Comparison of ENCODE assay signal across 35 cellular contexts in the genomic region with DNA sequence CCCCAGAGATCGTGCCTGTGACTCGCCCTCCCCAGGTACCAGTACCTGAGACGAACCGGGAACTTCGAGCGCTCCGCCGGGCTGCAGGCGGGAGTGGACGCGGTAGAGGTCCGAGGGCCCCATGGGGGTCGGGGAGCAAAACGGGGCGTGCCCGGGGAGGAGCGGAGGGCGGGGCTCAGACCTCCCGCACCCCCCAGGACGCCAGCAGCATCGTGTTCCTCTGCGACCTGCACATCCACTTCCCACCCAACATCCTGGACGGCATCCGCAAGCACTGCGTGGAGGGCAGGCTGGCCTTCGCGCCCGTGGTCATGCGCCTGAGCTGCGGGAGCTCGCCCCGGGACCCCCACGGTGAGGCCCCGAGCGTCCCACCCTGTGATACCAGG. TPM values are rescaled to one million over a fixed set of nuclear protein-coding genes. Genes with fewer than 3 reads are reported as not detected.
"Had no signal": no experiment of that assay in that cellular context is flagged by ENCODE, and none has a peak within 500 bp of the region (broad histone marks: within the 10 kb centered on the region; RNA-seq: fewer than 3 reads in every experiment).

No MANE protein-coding gene starts in this region.

- H3K9me3 ChIP-seq: ascending aorta, breast epithelium, colonic mucosa, esophagus squamous epithelium, gastroesophageal sphincter had no signal

- H3K27ac Mint-ChIP-seq: activated B cell treated with CpG ODN at 0.5 μM for 24 hours; activated CD8-positive, alpha-beta memory T cell treated with anti-CD3 and anti-CD28 coated beads, Interleukin-2, amount 10 ng/mL, durations not matched to agents 7 days and 5 days; activated CD8-positive, alpha-beta T cell treated with anti-CD3 and anti-CD28 coated beads, Interleukin-2, amount 10 ng/mL, durations not matched to agents 7 days and 5 days; activated naive CD4-positive, alpha-beta T cell treated with anti-CD3 and anti-CD28 coated beads for 36 hours; activated naive CD4-positive, alpha-beta T cell treated with anti-CD3 and anti-CD28 coated beads, Interleukin-2, amount 50 U/mL, for 24 hours; activated naive CD8-positive, alpha-beta T cell treated with anti-CD3 and anti-CD28 coated beads for 36 hours; activated T-helper 1 cell treated with anti-CD3 and anti-CD28 coated beads, Interleukin-12 subunit alpha, Interleukin-12 subunit beta, Interleukin-2, Interleukin-4 antibody, amounts not matched to agents 30 ng/mL and 10 ng/mL and 1 ng/mL, durations not matched to agents 14 hours and 24 hours and 36 hours; activated T-helper 2 cell treated with anti-CD3 and anti-CD28 coated beads, Interferon-gamma antibody, Interleukin-2, Interleukin-4, amounts not matched to agents 10 μg/mL and 5 μg/mL and 100 μg/mL, durations not matched to agents 14 hours and 24 hours and 36 hours; brain; T-helper 17 cell; T-helper 2 cell treated with Interferon-gamma antibody and Interleukin-4, amounts not matched to agents 5 μg/mL and 100 μg/mL, for 36 hours had no signal

- H3K4me3 ChIP-seq: ascending aorta, breast epithelium, cardiac muscle cell, colonic mucosa, esophagus squamous epithelium, gastroesophageal sphincter had no signal

- FAIRE-seq: endometrium, endothelial cell of umbilical vein had no signal

- ATAC-seq: activated CD4-positive, CD25-positive, alpha-beta regulatory T cell treated with anti-CD3 and anti-CD28 coated beads, Interleukin-2, amount 50 U/mL, for 24 hours; activated CD8-positive, alpha-beta memory T cell treated with anti-CD3 and anti-CD28 coated beads, Interleukin-2, amount 10 ng/mL, durations not matched to agents 7 days and 5 days; activated CD8-positive, alpha-beta T cell treated with anti-CD3 and anti-CD28 coated beads, Interleukin-2, amount 10 ng/mL, durations not matched to agents 7 days and 5 days; gastroesophageal sphincter; T-helper 17 cell had no signal

- H3K4me3 Mint-ChIP-seq: activated B cell treated with CpG ODN at 0.5 μM for 24 hours; activated CD8-positive, alpha-beta memory T cell treated with anti-CD3 and anti-CD28 coated beads, Interleukin-2, amount 10 ng/mL, durations not matched to agents 7 days and 5 days; activated CD8-positive, alpha-beta T cell treated with anti-CD3 and anti-CD28 coated beads, Interleukin-2, amount 10 ng/mL, durations not matched to agents 7 days and 5 days; activated naive CD4-positive, alpha-beta T cell treated with anti-CD3 and anti-CD28 coated beads for 36 hours; activated naive CD4-positive, alpha-beta T cell treated with anti-CD3 and anti-CD28 coated beads, Interleukin-2, amount 50 U/mL, for 24 hours; activated naive CD8-positive, alpha-beta T cell treated with anti-CD3 and anti-CD28 coated beads for 36 hours; activated T-helper 1 cell treated with anti-CD3 and anti-CD28 coated beads, Interleukin-12 subunit alpha, Interleukin-12 subunit beta, Interleukin-2, Interleukin-4 antibody, amounts not matched to agents 30 ng/mL and 10 ng/mL and 1 ng/mL, durations not matched to agents 14 hours and 24 hours and 36 hours; brain; T-helper 17 cell; T-helper 2 cell treated with Interferon-gamma antibody and Interleukin-4, amounts not matched to agents 5 μg/mL and 100 μg/mL, for 36 hours had no signal

- H3K27me3 Mint-ChIP-seq: activated naive CD8-positive, alpha-beta T cell treated with anti-CD3 and anti-CD28 coated beads for 36 hours; brain had no signal

- H3K36me3 Mint-ChIP-seq: activated CD8-positive, alpha-beta memory T cell treated with anti-CD3 and anti-CD28 coated beads, Interleukin-2, amount 10 ng/mL, durations not matched to agents 7 days and 5 days; activated naive CD4-positive, alpha-beta T cell treated with anti-CD3 and anti-CD28 coated beads, Interleukin-2, amount 50 U/mL, for 24 hours; activated naive CD8-positive, alpha-beta T cell treated with anti-CD3 and anti-CD28 coated beads for 36 hours had no signal

- DNase-seq: activated B cell treated with CpG ODN at 0.5 μM for 24 hours; activated CD4-positive, alpha-beta T cell treated with anti-CD3 and anti-CD28 coated beads for 48 hours; activated CD4-positive, alpha-beta T cell treated with anti-CD3 and anti-CD28 coated beads, Interleukin-2, amount 50 U/mL, for 1 hour; activated CD4-positive, alpha-beta T cell treated with anti-CD3 and anti-CD28 coated beads, Interleukin-2, amount 50 U/mL, for 48 hours; activated CD8-positive, alpha-beta memory T cell treated with anti-CD3 and anti-CD28 coated beads, Interleukin-2, amount 10 ng/mL, durations not matched to agents 7 days and 5 days; activated CD8-positive, alpha-beta memory T cell treated with anti-CD3 and anti-CD28 coated beads, Interleukin-2, amount 50 U/mL, for 4 hours; activated CD8-positive, alpha-beta T cell treated with anti-CD3 and anti-CD28 coated beads, Interleukin-2, amount 10 ng/mL, durations not matched to agents 7 days and 5 days; activated effector memory CD4-positive, alpha-beta T cell treated with anti-CD3 and anti-CD28 coated beads, Interleukin-2, amount 50 U/mL, for 16 hours; activated naive CD4-positive, alpha-beta T cell treated with anti-CD3 and anti-CD28 coated beads for 36 hours; activated naive CD8-positive, alpha-beta T cell treated with anti-CD3 and anti-CD28 coated beads for 36 hours; activated T-cell treated with anti-CD3 and anti-CD28 coated beads, Interleukin-2, amount 50 U/mL, for 1 hour; activated T-cell treated with anti-CD3 and anti-CD28 coated beads, Interleukin-2, amount 50 U/mL, for 48 hours; central memory CD4-positive, alpha-beta T cell; cerebellar nuclear complex; colonic mucosa; effector CD8-positive, alpha-beta T cell; esophagus squamous epithelium; foreskin melanocyte; T-helper 1 cell; T-helper 17 cell; T1000; WERI-Rb-1 had no signal

- H3K36me3 ChIP-seq: ascending aorta, breast epithelium, cardiac muscle cell, colonic mucosa had no signal

- H3K4me1 Mint-ChIP-seq: activated B cell treated with CpG ODN at 0.5 μM for 24 hours, brain had no signal

- H3K27me3 ChIP-seq: ascending aorta, breast epithelium, cardiac muscle cell, colonic mucosa had no signal

- H3K27ac ChIP-seq: ascending aorta, breast epithelium, cardiac muscle cell, colonic mucosa, epithelial cell of prostate, esophagus squamous epithelium, gastroesophageal sphincter, WERI-Rb-1 had no signal

- H3K4me1 ChIP-seq: ascending aorta, breast epithelium, colonic mucosa, esophagus squamous epithelium, gastroesophageal sphincter had no signal

- H3K9me3 Mint-ChIP-seq: activated B cell treated with CpG ODN at 0.5 μM for 24 hours; activated naive CD4-positive, alpha-beta T cell treated with anti-CD3 and anti-CD28 coated beads for 36 hours; activated naive CD4-positive, alpha-beta T cell treated with anti-CD3 and anti-CD28 coated beads, Interleukin-2, amount 50 U/mL, for 24 hours; activated naive CD8-positive, alpha-beta T cell treated with anti-CD3 and anti-CD28 coated beads for 36 hours; activated T-helper 1 cell treated with anti-CD3 and anti-CD28 coated beads, Interleukin-12 subunit alpha, Interleukin-12 subunit beta, Interleukin-2, Interleukin-4 antibody, amounts not matched to agents 30 ng/mL and 10 ng/mL and 1 ng/mL, durations not matched to agents 14 hours and 24 hours and 36 hours; activated T-helper 2 cell treated with anti-CD3 and anti-CD28 coated beads, Interferon-gamma antibody, Interleukin-2, Interleukin-4, amounts not matched to agents 10 μg/mL and 5 μg/mL and 100 μg/mL, durations not matched to agents 14 hours and 24 hours and 36 hours; T-helper 2 cell treated with Interferon-gamma antibody and Interleukin-4, amounts not matched to agents 5 μg/mL and 100 μg/mL, for 36 hours had no signal

RNA-seq across cellular contexts. Expression of gene B4GALNT4, which starts 10.8 kb away (rescaled TPM):
- total RNA-seq: activated B cell treated with CpG ODN at 0.5 μM for 24 hours, ascending aorta had no signal

RNA-seq across cellular contexts. Expression of gene PKP3, which starts 13.9 kb away (rescaled TPM):
- total RNA-seq: activated naive CD4-positive, alpha-beta T cell treated with anti-CD3 and anti-CD28 coated beads for 36 hours; activated naive CD8-positive, alpha-beta T cell treated with anti-CD3 and anti-CD28 coated beads for 36 hours; activated T-helper 1 cell treated with anti-CD3 and anti-CD28 coated beads, Interleukin-12 subunit alpha, Interleukin-12 subunit beta, Interleukin-2, Interleukin-4 antibody, amounts not matched to agents 30 ng/mL and 10 ng/mL and 1 ng/mL, durations not matched to agents 14 hours and 24 hours and 36 hours; activated T-helper 2 cell treated with anti-CD3 and anti-CD28 coated beads, Interferon-gamma antibody, Interleukin-2, Interleukin-4, amounts not matched to agents 10 μg/mL and 5 μg/mL and 100 μg/mL, durations not matched to agents 14 hours and 24 hours and 36 hours; ascending aorta; T-helper 17 cell had no signal
